1 cellular context compared by ENCODE assay signal in genomic region chr19:21134934-21135366, GRCh38.
A peak's percentile ranks its signal among the peaks of the same experiment; 100 is the strongest.
TF ChIP-seq lines count a peak whose summit lies in the region.

No MANE protein-coding gene starts in this region.

TF ChIP-seq in K562, 482 proteins besides CTCF, POLR2A, EP300 and RAD21 (continued from another document and continues in another):
- no peak for TF ChIP-seq CTCFL (IDR thresholded peaks at IDR 0.05; ENCODE audit: borderline replicate concordance, insufficient read depth, low read depth, low read length, poor library complexity, severe bottlenecking)
- TF ChIP-seq E4F1 (CRISPR knock-in tag; IDR thresholded peaks at IDR 0.05; ENCODE audit: borderline replicate concordance) = no peak
- TF ChIP-seq NCOA1 (IDR thresholded peaks at IDR 0.05; ENCODE audit: low read depth) = no peak
- no peak for TF ChIP-seq SP2 (IDR thresholded peaks at IDR 0.05; ENCODE audit: extremely low read depth, low read depth, low read length, poor library complexity, severe bottlenecking)
- no peak for TF ChIP-seq ZNF551 (CRISPR knock-in tag; IDR thresholded peaks at IDR 0.05)
- TF ChIP-seq HNRNPL (IDR thresholded peaks at IDR 0.05; ENCODE audit: low read depth, low read length) = no peak
- peak; percentile 77 for TF ChIP-seq TSHZ1 (CRISPR knock-in tag; IDR thresholded peaks at IDR 0.05)
- peak in 1 of 2 experiments; percentile 47; a peak in 1 of 3 replicates for TF ChIP-seq CBX3 (IDR thresholded peaks at IDR 0.05; ENCODE audit: borderline replicate concordance in 1 of 2, low read length in 2 of 2)
- TF ChIP-seq SIX5 (IDR thresholded peaks at IDR 0.05; ENCODE audit: borderline replicate concordance in 1 of 2, insufficient read depth in 1 of 2, low read depth in 1 of 2, low read length in 2 of 2) = no peak
- TF ChIP-seq TGIF2 (CRISPR knock-in tag; IDR thresholded peaks at IDR 0.05) = no peak
- 0 out of 2 replicates have a peak, but pooled peaks have one; percentile 39 for TF ChIP-seq ZNF644 (tag; IDR thresholded peaks at IDR 0.05; ENCODE audit: low read depth)
- peak; percentile 32; the same call in 1 of the 2 replicates for TF ChIP-seq NR2C1 (IDR thresholded peaks at IDR 0.05)
- peak; percentile 87 for TF ChIP-seq NR2C1 (tag; IDR thresholded peaks at IDR 0.05)
- peak; percentile 83 for TF ChIP-seq CXXC5 (CRISPR knock-in tag; IDR thresholded peaks at IDR 0.05)
- TF ChIP-seq HDAC8 (tag; IDR thresholded peaks at IDR 0.05) = no peak
- no peak for TF ChIP-seq ZNF232 (CRISPR knock-in tag; IDR thresholded peaks at IDR 0.05)
- no peak for TF ChIP-seq NR4A1 (CRISPR knock-in tag; IDR thresholded peaks at IDR 0.05)
- peak; percentile 75; the same call in 1 of the 2 replicates for TF ChIP-seq NR4A1 (tag; IDR thresholded peaks at IDR 0.05)
- TF ChIP-seq ZNF512 (tag; IDR thresholded peaks at IDR 0.05) = no peak
- no peak for TF ChIP-seq SLC30A9 (CRISPR knock-in tag; IDR thresholded peaks at IDR 0.05)
- TF ChIP-seq TCF15 (CRISPR knock-in tag; IDR thresholded peaks at IDR 0.05) = peak; percentile 80; the same call in 1 of the 2 replicates
- TF ChIP-seq ID3 (CRISPR knock-in tag; IDR thresholded peaks at IDR 0.05) = no peak
- peak; percentile 54; the same call in 1 of the 2 replicates for TF ChIP-seq ID3 (tag; IDR thresholded peaks at IDR 0.05)
- peak; percentile 90; the same call in 1 of the 2 replicates for TF ChIP-seq ZNF140 (CRISPR knock-in tag; IDR thresholded peaks at IDR 0.05)
- TF ChIP-seq ZNF766 (CRISPR knock-in tag; conservative IDR thresholded peaks at IDR 0.05) = no peak
- no peak for TF ChIP-seq ZNF224 (CRISPR knock-in tag; IDR thresholded peaks at IDR 0.05)
- no peak for TF ChIP-seq STAT5A (IDR thresholded peaks at IDR 0.05; ENCODE audit: borderline replicate concordance, low read length)
- no peak for TF ChIP-seq SP1 (CRISPR knock-in tag; IDR thresholded peaks at IDR 0.05)
- no peak for TF ChIP-seq PHB (CRISPR knock-in tag; IDR thresholded peaks at IDR 0.05)
- no peak for TF ChIP-seq HCFC1 (IDR thresholded peaks at IDR 0.05; ENCODE audit: low read depth, low read length)
- TF ChIP-seq EHMT2 (IDR thresholded peaks at IDR 0.05) = peak; percentile 55; the same call in 1 of the 2 replicates
- TF ChIP-seq CREB3 (tag; conservative IDR thresholded peaks at IDR 0.05; ENCODE audit: low read depth) = 0 out of 2 replicates have a peak, but pooled peaks have one; percentile 56
- no peak for TF ChIP-seq ZEB2 (IDR thresholded peaks at IDR 0.05)
- no peak for TF ChIP-seq PATZ1 (CRISPR knock-in tag; IDR thresholded peaks at IDR 0.05; ENCODE audit: borderline replicate concordance)
- TF ChIP-seq CEBPB (tag; IDR thresholded peaks at IDR 0.05) = peak; percentile 54
- no peak for TF ChIP-seq CHD4 (IDR thresholded peaks at IDR 0.05; ENCODE audit: insufficient read depth, insufficient replicate concordance, low read depth, low read length, poor library complexity, severe bottlenecking)
- no peak for TF ChIP-seq RFX1 (IDR thresholded peaks at IDR 0.05)
- TF ChIP-seq CUX1 (CRISPR knock-in tag; IDR thresholded peaks at IDR 0.05) = no peak
- TF ChIP-seq CBFA2T3 (IDR thresholded peaks at IDR 0.05) = peak; percentile 75
